19 cellular contexts compared by ENCODE assay signal in genomic region chr1:45615885-45616284, GRCh38. TPM values are rescaled to one million over a fixed set of nuclear protein-coding genes. Genes with fewer than 3 reads are reported as not detected.
DNase-seq lines count a peak whose midpoint lies in the region; ATAC-seq and TF ChIP-seq lines count a peak whose summit lies in the region.
"Had no signal": no experiment of that assay in that cellular context is flagged by ENCODE, and none has a peak within 500 bp of the region (broad histone marks: within the 10 kb centered on the region; RNA-seq: fewer than 3 reads in every experiment).

No MANE protein-coding gene starts in this region.

- H3K4me2 ChIP-seq in mammary epithelial cell (ENCODE audit: insufficient read depth, low read depth, low read length), result no peak overlapping the region
- H3K4me2 ChIP-seq: PC-9 had no signal

- dilution Hi-C loops in mammary epithelial cell (cut with HindIII; ENCODE audit: low sequenced_read_pairs), result no loop called here

- WGBS in mammary epithelial cell (ENCODE audit: low coverage, missing lambda C conversion rate), result 91% methylated on average over 1 of the region's 1 CpG

- no peak overlapping the region for H3K27ac ChIP-seq in mammary epithelial cell (ENCODE audit: insufficient read depth, low read depth, low read length)
- H3K27ac ChIP-seq in breast epithelium, result no peak overlapping the region
- H3K27ac ChIP-seq: 22Rv1, GM23248, PC-9, RWPE1 had no signal

- TF ChIP-seq CTCF in mammary epithelial cell (conservative IDR thresholded peaks at IDR 0.05 in 1 of 2, IDR thresholded peaks at IDR 0.05 in 1 of 2; ENCODE audit: extremely low read depth in 1 of 2, insufficient read depth in 1 of 2, low read depth in 1 of 2, low read length in 2 of 2), result no peak
- TF ChIP-seq CTCF in breast epithelium (IDR thresholded peaks at IDR 0.05), result no peak

- peaks cover 3% of the 10 kb centered on the region for H3K79me2 ChIP-seq in mammary epithelial cell (ENCODE audit: insufficient read depth, low read length)

- no peaks in the 10 kb centered on the region for H3K9me3 ChIP-seq in mammary epithelial cell (replicated peaks; ENCODE audit: insufficient read depth, low read length)
- H3K9me3 ChIP-seq in breast epithelium, result no peaks in the 10 kb centered on the region
- H3K9me3 ChIP-seq: Caco-2 had no signal

- no peak overlapping the region for H2AFZ ChIP-seq in mammary epithelial cell (ENCODE audit: low read depth, low read length)
- H2AFZ ChIP-seq: GM23248, PC-9 had no signal

- no peaks in the 10 kb centered on the region for H4K20me1 ChIP-seq in mammary epithelial cell (ENCODE audit: insufficient read depth, low read length)

- no peaks in the 10 kb centered on the region for H3K27me3 Mint-ChIP-seq in T-helper 1 cell treated with Interleukin-12 subunit alpha and Interleukin-12 subunit beta and Interleukin-4 antibody, amounts not matched to agents 30 μg/mL and 1 μg/mL, for 36 hours (ENCODE audit: low read depth)
- H3K27me3 Mint-ChIP-seq in effector memory CD8-positive, alpha-beta T cell, result no peaks in the 10 kb centered on the region
- H3K27me3 Mint-ChIP-seq: IgD-negative memory B cell had no signal

- no TSS peak for BruUV-seq in mammary epithelial cell (replicated peaks; lab: Mats Ljungman, UMichigan)

- H3K27ac Mint-ChIP-seq in T-helper 1 cell treated with Interleukin-12 subunit alpha and Interleukin-12 subunit beta and Interleukin-4 antibody, amounts not matched to agents 30 μg/mL and 1 μg/mL, for 36 hours, result peak overlapping the region; percentile 15
- H3K27ac Mint-ChIP-seq in effector memory CD8-positive, alpha-beta T cell, result peak overlapping the region; percentile 26 to 35
- peak overlapping the region; percentile 48 for H3K27ac Mint-ChIP-seq in stimulated activated effector memory CD8-positive, alpha-beta T cell treated with anti-CD3 and anti-CD28 coated beads, Interleukin-12 subunit alpha, Interleukin-12 subunit beta, amount 100 ng/mL, for 72 hours

- peaks cover 40% of the 10 kb centered on the region for H3K36me3 Mint-ChIP-seq in T-helper 1 cell treated with Interleukin-12 subunit alpha and Interleukin-12 subunit beta and Interleukin-4 antibody, amounts not matched to agents 30 μg/mL and 1 μg/mL, for 36 hours (ENCODE audit: low read depth)
- H3K36me3 Mint-ChIP-seq in effector memory CD8-positive, alpha-beta T cell (ENCODE audit: insufficient read depth), result peaks cover 69% of the 10 kb centered on the region
- H3K36me3 Mint-ChIP-seq in stimulated activated effector memory CD8-positive, alpha-beta T cell treated with anti-CD3 and anti-CD28 coated beads, Interleukin-12 subunit alpha, Interleukin-12 subunit beta, amount 100 ng/mL, for 72 hours, result peaks cover 85% of the 10 kb centered on the region

- H3K4me1 Mint-ChIP-seq in T-helper 1 cell treated with Interleukin-12 subunit alpha and Interleukin-12 subunit beta and Interleukin-4 antibody, amounts not matched to agents 30 μg/mL and 1 μg/mL, for 36 hours (ENCODE audit: low read depth), result peaks cover 2% of the 10 kb centered on the region
- H3K4me1 Mint-ChIP-seq in effector memory CD8-positive, alpha-beta T cell (ENCODE audit: low read depth in 2 of 2), result no peaks in the 10 kb centered on the region
- no peaks in the 10 kb centered on the region for H3K4me1 Mint-ChIP-seq in stimulated activated effector memory CD8-positive, alpha-beta T cell treated with anti-CD3 and anti-CD28 coated beads, Interleukin-12 subunit alpha, Interleukin-12 subunit beta, amount 100 ng/mL, for 72 hours

- H3K9me3 Mint-ChIP-seq in T-helper 1 cell treated with Interleukin-12 subunit alpha and Interleukin-12 subunit beta and Interleukin-4 antibody, amounts not matched to agents 30 μg/mL and 1 μg/mL, for 36 hours, result no peaks in the 10 kb centered on the region
- no peaks in the 10 kb centered on the region for H3K9me3 Mint-ChIP-seq in effector memory CD8-positive, alpha-beta T cell
- no peaks in the 10 kb centered on the region for H3K9me3 Mint-ChIP-seq in stimulated activated effector memory CD8-positive, alpha-beta T cell treated with anti-CD3 and anti-CD28 coated beads, Interleukin-12 subunit alpha, Interleukin-12 subunit beta, amount 100 ng/mL, for 72 hours
- H3K9me3 Mint-ChIP-seq: IgD-negative memory B cell had no signal

- CTCF ChIA-PET in mammary epithelial cell (lab: Charles Lee; ENCODE audit: low non-redundant PET), result no interaction called here

- in situ Hi-C loops in mammary epithelial cell (cut with MboI; ENCODE audit: low sequenced_read_pairs in 2 of 2), result no loop called here

- H3K4me1 ChIP-seq in mammary epithelial cell (ENCODE audit: insufficient read depth, low read length) (peaks cover 17% of the 10 kb centered on the region), breast epithelium (no peaks in the 10 kb centered on the region)
- H3K4me1 ChIP-seq: Caco-2 had no signal

- H3K9ac ChIP-seq in mammary epithelial cell (ENCODE audit: insufficient read depth, low read length), result no peak overlapping the region
- H3K9ac ChIP-seq: GM23248 had no signal

- DNase-seq in T-helper 1 cell (no peak), NCI-H526 (lab: John Stamatoyannopoulos, UW) (peak; percentile 66 to 81), mammary epithelial cell (no peak), breast epithelium (ENCODE audit: low spot score in 2 of 2) (no peak)
- DNase-seq in effector memory CD8-positive, alpha-beta T cell, result no peak
- DNase-seq in stimulated activated effector memory CD8-positive, alpha-beta T cell treated with anti-CD3 and anti-CD28 coated beads, Interleukin-12 subunit alpha, Interleukin-12 subunit beta, amount 100 ng/mL, for 72 hours (ENCODE audit: low spot score in 2 of 2), result no peak
- DNase-seq: Caco-2, GM23248, HCEC 1CT, NCI-H1105, NCI-H2081 treated with DMSO at 0.1 percent for 48 hours, NCI-H446 treated with DMSO at 0.1 percent for 48 hours, NCI-H82, PC-9 had no signal

- no peak overlapping the region for H3K4me3 Mint-ChIP-seq in T-helper 1 cell treated with Interleukin-12 subunit alpha and Interleukin-12 subunit beta and Interleukin-4 antibody, amounts not matched to agents 30 μg/mL and 1 μg/mL, for 36 hours
- no peak overlapping the region for H3K4me3 Mint-ChIP-seq in effector memory CD8-positive, alpha-beta T cell
- H3K4me3 Mint-ChIP-seq in stimulated activated effector memory CD8-positive, alpha-beta T cell treated with anti-CD3 and anti-CD28 coated beads, Interleukin-12 subunit alpha, Interleukin-12 subunit beta, amount 100 ng/mL, for 72 hours, result no peak overlapping the region

- H3K27me3 ChIP-seq in mammary epithelial cell (ENCODE audit: insufficient read depth, low read length) (no peaks in the 10 kb centered on the region), breast epithelium (no peaks in the 10 kb centered on the region)

- intact Hi-C loops in mammary epithelial cell (cut with micrococcal nuclease), result no loop called here
- intact Hi-C loops in breast epithelium (cut with DNase I; ENCODE audit: low total_unique reads), result no loop called here

- H3K4me3 ChIP-seq in mammary epithelial cell (replicated peaks in 1 of 3; ENCODE audit: insufficient read depth in 1 of 3, low read depth in 2 of 3, low read length in 3 of 3), result no peak overlapping the region
- H3K4me3 ChIP-seq in breast epithelium, result no peak overlapping the region
- H3K4me3 ChIP-seq: GM23248, PC-9 had no signal

- ATAC-seq in effector memory CD8-positive, alpha-beta T cell (replicated peaks), result no peak
- no peak for ATAC-seq in stimulated activated effector memory CD8-positive, alpha-beta T cell treated with anti-CD3 and anti-CD28 coated beads, Interleukin-12 subunit alpha, Interleukin-12 subunit beta, amount 100 ng/mL, for 72 hours
- no peak for ATAC-seq in HG03342 (IDR thresholded peaks at IDR 0.05; ENCODE audit: unreplicated experiment)

- H3K36me3 ChIP-seq in mammary epithelial cell (ENCODE audit: insufficient read depth, low read length) (peaks cover 37% of the 10 kb centered on the region), breast epithelium (peaks cover 3% of the 10 kb centered on the region)

- TF ChIP-seq POLR2A in breast epithelium (IDR thresholded peaks at IDR 0.05), result no peak

RNA-seq across cellular contexts. Expression of gene CCDC17, which starts 8.0 kb away (rescaled TPM):
- total RNA-seq in mammary epithelial cell (1 to 10 TPM; 1.8 to 2.7 TPM), breast epithelium (1 to 10 TPM; 2.3 to 5.7 (median 4.5) TPM)
- polyA plus RNA-seq in mammary epithelial cell, result 0.17 TPM
- 2.5 TPM for polyA minus RNA-seq in mammary epithelial cell

RNA-seq across cellular contexts. Expression of gene NASP, which starts 32.0 kb away (rescaled TPM):
- total RNA-seq in mammary epithelial cell (10 to 100 TPM; 17.2 to 82.2 TPM), breast epithelium (10 to 100 TPM; 83.4 to 96.7 (median 91.0) TPM)
- 84.7 TPM for polyA plus RNA-seq in mammary epithelial cell
- 39.5 TPM for polyA minus RNA-seq in mammary epithelial cell

Comparison
In these comparisons a context has a peak if more than half of its experiments do, and no peak if none do; other contexts are left out.
1. DNase-seq: peak in NCI-H526 (2 of 2); none in T-helper 1 cell (0 of 5), effector memory CD8-positive, alpha-beta T cell (0 of 3), stimulated activated effector memory CD8-positive, alpha-beta T cell treated with anti-CD3 and anti-CD28 coated beads, Interleukin-12 subunit alpha, Interleukin-12 subunit beta, amount 100 ng/mL, for 72 hours (0 of 2), mammary epithelial cell (single experiment) and breast epithelium (0 of 2).
2. Peak in every context shown above with its lines, with median percentiles within 50 percentile points of each other: H3K27ac Mint-ChIP-seq.